30 cellular contexts compared by ENCODE assay signal in genomic region chr7:526474-527034, GRCh38. TPM values are rescaled to one million over a fixed set of nuclear protein-coding genes. Genes with fewer than 3 reads are reported as not detected.
"Had no signal": no experiment of that assay in that cellular context is flagged by ENCODE, and none has a peak within 500 bp of the region (broad histone marks: within the 10 kb centered on the region; RNA-seq: fewer than 3 reads in every experiment).

No MANE protein-coding gene starts in this region.

- H3K4me3 Mint-ChIP-seq: activated naive CD8-positive, alpha-beta T cell treated with anti-CD3 and anti-CD28 coated beads for 36 hours; dendritic cell treated with granulocyte-macrophage colony-stimulating factor and Interleukin-4, amounts not matched to agents 40 ng/mL and 50 ng/mL, for 4 days; stimulated activated memory B cell treated with anti-CD40 and anti-IgM and Interleukin-4, amounts not matched to agents 10 μg/mL and 1 μg/mL and 100 μg/mL, for 72 hours; stimulated activated naive CD8-positive, alpha-beta T cell treated with anti-CD3 and anti-CD28 coated beads, Interleukin-15, amount 100 ng/mL, for 72 hours; T-helper 2 cell treated with Interferon-gamma antibody and Interleukin-4, amounts not matched to agents 5 μg/mL and 100 μg/mL, for 36 hours had no signal

- H3K27ac Mint-ChIP-seq: activated naive CD8-positive, alpha-beta T cell treated with anti-CD3 and anti-CD28 coated beads for 36 hours; dendritic cell treated with granulocyte-macrophage colony-stimulating factor and Interleukin-4, amounts not matched to agents 40 ng/mL and 50 ng/mL, for 4 days; naive thymus-derived CD4-positive, alpha-beta T cell; progenitor cell of endocrine pancreas; stimulated activated memory B cell treated with anti-CD40 and anti-IgM and Interleukin-4, amounts not matched to agents 10 μg/mL and 1 μg/mL and 100 μg/mL, for 72 hours; stimulated activated naive CD8-positive, alpha-beta T cell treated with anti-CD3 and anti-CD28 coated beads, Interleukin-15, amount 100 ng/mL, for 72 hours; T-helper 2 cell treated with Interferon-gamma antibody and Interleukin-4, amounts not matched to agents 5 μg/mL and 100 μg/mL, for 36 hours had no signal

- H3K27ac ChIP-seq: adrenal gland, brain microvascular endothelial cell, esophagus squamous epithelium, heart right ventricle, lower lobe of right lung, ovary, thyroid gland, upper lobe of right lung had no signal

- DNase-seq: activated CD4-positive, alpha-beta T cell treated with anti-CD3 and anti-CD28 coated beads for 4 hours; activated CD4-positive, alpha-beta T cell treated with anti-CD3 and anti-CD28 coated beads, Interleukin-2, amount 50 U/mL, for 48 hours; activated CD8-positive, alpha-beta memory T cell treated with anti-CD3 and anti-CD28 coated beads for 24 hours; activated effector memory CD4-positive, alpha-beta T cell treated with Interleukin-2 at 50 U/mL for 16 hours; activated naive CD4-positive, alpha-beta T cell treated with Interleukin-2 at 50 U/mL for 16 hours; activated naive CD8-positive, alpha-beta T cell treated with anti-CD3 and anti-CD28 coated beads for 36 hours; adrenal gland; brain microvascular endothelial cell; central memory CD4-positive, alpha-beta T cell; esophagus squamous epithelium; foreskin melanocyte; kidney glomerular epithelial cell; lower lobe of right lung; naive thymus-derived CD4-positive, alpha-beta T cell; ovary; small intestine; stimulated activated CD4-positive, alpha-beta T cell treated with anti-CD3 and anti-CD28 coated beads, Interleukin-4, amount 100 ng/mL, for 4 hours; stimulated activated CD8-positive, alpha-beta memory T cell treated with anti-CD3 and anti-CD28 coated beads, Interleukin-4, amount 100 ng/mL, for 48 hours; stimulated activated naive CD8-positive, alpha-beta T cell treated with anti-CD3 and anti-CD28 coated beads, Interleukin-15, amount 100 ng/mL, for 72 hours; substantia nigra; T-helper 1 cell; thyroid gland; upper lobe of right lung had no signal

- H3K4me3 ChIP-seq: adrenal gland, esophagus squamous epithelium, heart right ventricle, lower lobe of right lung, ovary, thyroid gland, upper lobe of right lung had no signal

- H3K9me3 Mint-ChIP-seq: activated naive CD8-positive, alpha-beta T cell treated with anti-CD3 and anti-CD28 coated beads for 36 hours; dendritic cell treated with granulocyte-macrophage colony-stimulating factor and Interleukin-4, amounts not matched to agents 40 ng/mL and 50 ng/mL, for 4 days; naive thymus-derived CD4-positive, alpha-beta T cell; stimulated activated memory B cell treated with anti-CD40 and anti-IgM and Interleukin-4, amounts not matched to agents 10 μg/mL and 1 μg/mL and 100 μg/mL, for 72 hours; stimulated activated naive CD8-positive, alpha-beta T cell treated with anti-CD3 and anti-CD28 coated beads, Interleukin-15, amount 100 ng/mL, for 72 hours; T-helper 2 cell treated with Interferon-gamma antibody and Interleukin-4, amounts not matched to agents 5 μg/mL and 100 μg/mL, for 36 hours had no signal

- H3K9me3 ChIP-seq: adrenal gland, esophagus squamous epithelium, lower lobe of right lung, ovary, thyroid gland, upper lobe of right lung had no signal

- ATAC-seq: heart right ventricle; left lobe of liver; lower lobe of right lung; naive thymus-derived CD4-positive, alpha-beta T cell; sciatic nerve; stimulated activated memory B cell treated with anti-CD40 and anti-IgM and Interleukin-4, amounts not matched to agents 10 μg/mL and 1 μg/mL and 100 μg/mL, for 72 hours; stimulated activated naive CD8-positive, alpha-beta T cell treated with anti-CD3 and anti-CD28 coated beads, Interleukin-15, amount 100 ng/mL, for 72 hours; upper lobe of right lung had no signal

- H3K36me3 Mint-ChIP-seq: activated naive CD8-positive, alpha-beta T cell treated with anti-CD3 and anti-CD28 coated beads for 36 hours; naive thymus-derived CD4-positive, alpha-beta T cell; stimulated activated memory B cell treated with anti-CD40 and anti-IgM and Interleukin-4, amounts not matched to agents 10 μg/mL and 1 μg/mL and 100 μg/mL, for 72 hours had no signal

- H3K36me3 ChIP-seq: adrenal gland, brain microvascular endothelial cell, esophagus squamous epithelium, heart right ventricle, lower lobe of right lung, ovary, thyroid gland, upper lobe of right lung had no signal

RNA-seq across cellular contexts. Expression of gene PDGFA, which starts 6.9 kb away (rescaled TPM):
- polyA plus RNA-seq: naive thymus-derived CD4-positive, alpha-beta T cell had no signal
